21 cellular contexts compared by ENCODE assay signal in genomic region chr7:36905836-36906235, GRCh38.
DNase-seq lines count a peak whose midpoint lies in the region; ATAC-seq, FAIRE-seq and TF ChIP-seq lines count a peak whose summit lies in the region.
"Had no signal": no experiment of that assay in that cellular context is flagged by ENCODE, and none has a peak within 500 bp of the region (broad histone marks: within the 10 kb centered on the region; RNA-seq: fewer than 3 reads in every experiment).

No MANE protein-coding gene starts in this region.

- H3K27ac Mint-ChIP-seq in natural killer cell (peak overlapping the region; percentile 64 to 76), endodermal cell (no peak overlapping the region), nephron progenitor cell (peak overlapping the region; percentile 17)
- peak overlapping the region in 1 of 2 donors; percentile 41 for H3K27ac Mint-ChIP-seq in natural killer cell treated with Interleukin-12 subunit alpha and Interleukin-12 subunit beta and Interleukin-15 and Interleukin-18, amount 100 ng/mL, for 72 hours
- H3K27ac Mint-ChIP-seq: CD8-positive, alpha-beta T cell had no signal

- intact Hi-C loops in natural killer cell (cut with micrococcal nuclease): no loop called here
- intact Hi-C loops in upper lobe of right lung (cut with DNase I): no loop called here

- no peak overlapping the region for H3K4me3 Mint-ChIP-seq in natural killer cell
- H3K4me3 Mint-ChIP-seq in natural killer cell treated with Interleukin-12 subunit alpha and Interleukin-12 subunit beta and Interleukin-15 and Interleukin-18, amount 100 ng/mL, for 72 hours: no peak overlapping the region
- no peak overlapping the region for H3K4me3 Mint-ChIP-seq in endodermal cell
- H3K4me3 Mint-ChIP-seq in nephron progenitor cell: no peak overlapping the region
- H3K4me3 Mint-ChIP-seq: CD8-positive, alpha-beta T cell had no signal

- DNase-seq in natural killer cell: no peak
- DNase-seq in natural killer cell treated with Interleukin-12 subunit alpha and Interleukin-12 subunit beta and Interleukin-15 and Interleukin-18, amount 100 ng/mL, for 72 hours (ENCODE audit: low spot score): no peak
- DNase-seq in endodermal cell: peak; percentile 28
- no peak for DNase-seq in nephron progenitor cell
- DNase-seq in urothelium cell line (ENCODE audit: low spot score): no peak
- DNase-seq in GM13977 (ENCODE audit: low spot score): no peak
- DNase-seq in anterior cingulate cortex (lab: John Stamatoyannopoulos, UW): no peak
- DNase-seq in upper lobe of right lung: no peak
- DNase-seq: BE2C; CD8-positive, alpha-beta T cell; DMS79 treated with DMSO at 0.1 percent for 48 hours; EL had no signal

- H3K4me1 ChIP-seq in endodermal cell (ENCODE audit: control insufficient read depth, insufficient read depth, low read length) (no peaks in the 10 kb centered on the region), upper lobe of right lung (no peaks in the 10 kb centered on the region)
- H3K4me1 ChIP-seq: A549 had no signal

- peak; percentile 40 for FAIRE-seq in urothelium cell line (lab: Jason Lieb, UNC)
- FAIRE-seq: A549, D721Med, G401.6, GM12891, GM19239, H54 had no signal

- H3K36me3 Mint-ChIP-seq in natural killer cell (peaks cover 11% of the 10 kb centered on the region), endodermal cell (ENCODE audit: low read depth) (peaks cover 5% of the 10 kb centered on the region), nephron progenitor cell (ENCODE audit: low read depth) (no peaks in the 10 kb centered on the region)
- no peaks in the 10 kb centered on the region for H3K36me3 Mint-ChIP-seq in natural killer cell treated with Interleukin-12 subunit alpha and Interleukin-12 subunit beta and Interleukin-15 and Interleukin-18, amount 100 ng/mL, for 72 hours

- H3K27ac ChIP-seq in endodermal cell (ENCODE audit: low read depth, low read length) (no peak overlapping the region), upper lobe of right lung (no peak overlapping the region)
- H3K27ac ChIP-seq: A549, C4-2B, HL-60 had no signal

- in situ Hi-C loops in GM13977 (cut with MboI; ENCODE audit: low pct_unique_long_range_greater_than_20kb, low sequenced_read_pairs, unreplicated experiment): no loop called here

- H3K4me1 Mint-ChIP-seq in natural killer cell (peaks cover 65 to 74% of the 10 kb centered on the region in 2 donors), endodermal cell (peaks cover 16% of the 10 kb centered on the region), nephron progenitor cell (peaks cover 72% of the 10 kb centered on the region)
- H3K4me1 Mint-ChIP-seq in natural killer cell treated with Interleukin-12 subunit alpha and Interleukin-12 subunit beta and Interleukin-15 and Interleukin-18, amount 100 ng/mL, for 72 hours (ENCODE audit: low read depth in 2 of 2): peaks cover 10 to 31% of the 10 kb centered on the region in 2 donors

- no peak overlapping the region for H3K4me3 ChIP-seq in endodermal cell (ENCODE audit: low read length)
- no peak overlapping the region for H3K4me3 ChIP-seq in upper lobe of right lung
- H3K4me3 ChIP-seq: A549 had no signal

- WGBS in endodermal cell (ENCODE audit: insufficient coverage in 1 of 2, insufficient read length in 1 of 2), 2 experiments: 92 to 100% methylated on average over 2 of the region's 2 CpGs

- H3K9ac ChIP-seq in endodermal cell (ENCODE audit: extremely low read depth, low read length, poor library complexity, severe bottlenecking): no peak overlapping the region

- H3K9me3 ChIP-seq in endodermal cell (ENCODE audit: control insufficient read depth, low read length) (no peaks in the 10 kb centered on the region), upper lobe of right lung (no peaks in the 10 kb centered on the region)
- H3K9me3 ChIP-seq: A549, BE2C had no signal

- H3K27me3 Mint-ChIP-seq in natural killer cell (ENCODE audit: low read depth in 2 of 2): no peaks in the 10 kb centered on the region
- no peaks in the 10 kb centered on the region for H3K27me3 Mint-ChIP-seq in natural killer cell treated with Interleukin-12 subunit alpha and Interleukin-12 subunit beta and Interleukin-15 and Interleukin-18, amount 100 ng/mL, for 72 hours
- no peaks in the 10 kb centered on the region for H3K27me3 Mint-ChIP-seq in endodermal cell (ENCODE audit: insufficient read depth)
- H3K27me3 Mint-ChIP-seq in nephron progenitor cell (ENCODE audit: low read depth, poor library complexity): peaks cover 6% of the 10 kb centered on the region

- H3K9me3 Mint-ChIP-seq in natural killer cell: no peaks in the 10 kb centered on the region
- H3K9me3 Mint-ChIP-seq in natural killer cell treated with Interleukin-12 subunit alpha and Interleukin-12 subunit beta and Interleukin-15 and Interleukin-18, amount 100 ng/mL, for 72 hours: peaks cover 4% of the 10 kb centered on the region
- no peaks in the 10 kb centered on the region for H3K9me3 Mint-ChIP-seq in endodermal cell
- no peaks in the 10 kb centered on the region for H3K9me3 Mint-ChIP-seq in nephron progenitor cell
- H3K9me3 Mint-ChIP-seq: CD8-positive, alpha-beta T cell had no signal

- TF ChIP-seq CTCF in natural killer cell (IDR thresholded peaks at IDR 0.05): no peak
- no peak for TF ChIP-seq CTCF in endodermal cell (conservative IDR thresholded peaks at IDR 0.05)
- no peak for TF ChIP-seq CTCF in nephron progenitor cell (IDR thresholded peaks at IDR 0.05)
- TF ChIP-seq CTCF in GM13977 (IDR thresholded peaks at IDR 0.05; ENCODE audit: extremely low read depth, insufficient read depth, missing control alignments): no peak
- no peak for TF ChIP-seq CTCF in upper lobe of right lung (IDR thresholded peaks at IDR 0.05)

- H3K27me3 ChIP-seq in endodermal cell (ENCODE audit: control insufficient read depth, insufficient read depth, low read length, poor library complexity, severe bottlenecking) (no peaks in the 10 kb centered on the region), upper lobe of right lung (no peaks in the 10 kb centered on the region)
- H3K27me3 ChIP-seq: BE2C had no signal

- ATAC-seq in natural killer cell (peak in 1 of 3 donors; percentile 61), upper lobe of right lung (no peak)
- no peak for ATAC-seq in natural killer cell treated with Interleukin-12 subunit alpha and Interleukin-12 subunit beta and Interleukin-15 and Interleukin-18, amount 100 ng/mL, for 72 hours
- ATAC-seq: A549; CD8-positive, alpha-beta T cell; HCT116 had no signal

- H3K36me3 ChIP-seq in endodermal cell (ENCODE audit: control insufficient read depth, insufficient read depth, low read length) (peaks cover 4% of the 10 kb centered on the region), upper lobe of right lung (no peaks in the 10 kb centered on the region)
- H3K36me3 ChIP-seq: BE2C had no signal
